ENCODE assay signal across 22 cellular contexts in the genomic region with DNA sequence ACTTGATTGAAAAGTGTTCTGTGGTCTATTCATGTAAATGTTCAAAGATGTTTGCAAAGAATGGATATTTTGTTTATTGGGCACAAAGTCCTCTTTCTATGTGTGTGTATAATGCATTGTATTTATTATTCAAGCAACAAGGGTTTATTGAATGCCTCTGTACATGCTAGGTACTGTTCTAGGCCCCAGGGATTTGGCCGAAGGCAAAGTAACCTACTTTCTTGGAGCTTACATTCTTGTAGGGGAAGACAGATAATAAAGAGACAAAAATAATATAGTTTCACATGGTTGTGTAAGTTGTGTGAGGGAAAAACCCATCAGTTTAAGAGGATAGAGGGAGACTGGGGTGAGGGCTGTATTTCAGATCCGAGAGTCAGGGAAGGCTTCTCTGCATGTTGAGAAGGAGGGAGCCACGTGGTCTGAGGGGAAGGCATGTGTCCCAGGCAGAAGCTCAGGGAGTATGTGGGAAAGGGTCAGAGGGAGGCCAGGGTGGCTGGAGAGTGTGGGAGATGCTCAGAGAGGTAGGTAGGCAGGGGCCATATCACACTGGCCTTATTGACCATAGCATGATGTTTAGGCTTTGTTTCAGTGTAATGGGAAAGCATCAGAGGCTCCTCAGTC.
A peak's percentile ranks its signal among the peaks of the same experiment; 100 is the strongest.
DNase-seq lines count a peak whose midpoint lies in the region; TF ChIP-seq lines count a peak whose summit lies in the region.
"Had no signal": no experiment of that assay in that cellular context is flagged by ENCODE, and none has a peak within 500 bp of the region (broad histone marks: within the 10 kb centered on the region; RNA-seq: fewer than 3 reads in every experiment).

No MANE protein-coding gene starts in this region.

- H3K27me3 ChIP-seq in neutrophil, result peaks cover 8% of the 10 kb centered on the region
- H3K27me3 ChIP-seq: BE2C; BLaER1 treated with 17β-estradiol and CSF1 and Interleukin-3, amounts not matched to agents 10 nM and 100 nM had no signal

- peaks cover 6% of the 10 kb centered on the region for H3K36me3 Mint-ChIP-seq in dendritic cell treated with granulocyte-macrophage colony-stimulating factor and Interleukin-4, amounts not matched to agents 40 ng/mL and 50 ng/mL, for 4 days (ENCODE audit: low read depth)

- H3K36me3 ChIP-seq in neutrophil, result no peaks in the 10 kb centered on the region
- H3K36me3 ChIP-seq: BE2C; BLaER1 treated with 17β-estradiol and CSF1 and Interleukin-3, amounts not matched to agents 10 nM and 100 nM had no signal

- TF ChIP-seq CTCF in neutrophil (IDR thresholded peaks at IDR 0.05), result no peak

- peaks cover 8% of the 10 kb centered on the region for H3K27me3 Mint-ChIP-seq in dendritic cell treated with granulocyte-macrophage colony-stimulating factor and Interleukin-4, amounts not matched to agents 40 ng/mL and 50 ng/mL, for 4 days
- H3K27me3 Mint-ChIP-seq: CD4-positive, alpha-beta T cell; CD8-positive, alpha-beta memory T cell had no signal

- peaks cover 20% of the 10 kb centered on the region for H3K9me3 Mint-ChIP-seq in dendritic cell treated with granulocyte-macrophage colony-stimulating factor and Interleukin-4, amounts not matched to agents 40 ng/mL and 50 ng/mL, for 4 days

- peaks cover 22% of the 10 kb centered on the region for H3K4me1 Mint-ChIP-seq in dendritic cell treated with granulocyte-macrophage colony-stimulating factor and Interleukin-4, amounts not matched to agents 40 ng/mL and 50 ng/mL, for 4 days (ENCODE audit: low read depth)
- H3K4me1 Mint-ChIP-seq: GM23338, H9 had no signal

- no peaks in the 10 kb centered on the region for H3K9me3 ChIP-seq in neutrophil
- H3K9me3 ChIP-seq: BE2C, Caco-2 had no signal

- intact Hi-C loops in dendritic cell treated with granulocyte-macrophage colony-stimulating factor and Interleukin-4, amounts not matched to agents 40 ng/mL and 50 ng/mL, for 4 days (cut with micrococcal nuclease), result no loop called here

- peaks cover 40 to 42% of the 10 kb centered on the region in 2 experiments for H3K4me1 ChIP-seq in neutrophil (ENCODE audit: control insufficient read depth in 1 of 2, insufficient read depth in 1 of 2, low read depth in 1 of 2, low read length in 1 of 2)
- H3K4me1 ChIP-seq: BE2C, Caco-2 had no signal

- H3K4me3 Mint-ChIP-seq in dendritic cell treated with granulocyte-macrophage colony-stimulating factor and Interleukin-4, amounts not matched to agents 40 ng/mL and 50 ng/mL, for 4 days, result no peak overlapping the region
- H3K4me3 Mint-ChIP-seq: CD14-positive monocyte; CD4-positive, alpha-beta T cell; CD8-positive, alpha-beta memory T cell; GM23338; H9 had no signal

- peak overlapping the region; percentile 8 for H3K27ac Mint-ChIP-seq in dendritic cell treated with granulocyte-macrophage colony-stimulating factor and Interleukin-4, amounts not matched to agents 40 ng/mL and 50 ng/mL, for 4 days
- H3K27ac Mint-ChIP-seq: CD4-positive, alpha-beta T cell; GM23338; H9 had no signal

- H3K27ac ChIP-seq in neutrophil, result peak overlapping the region; percentile 18
- H3K27ac ChIP-seq: A549; BLaER1 treated with 17β-estradiol and CSF1 and Interleukin-3, amounts not matched to agents 10 nM and 100 nM had no signal

- no peak overlapping the region for H3K4me3 ChIP-seq in neutrophil (ENCODE audit: low read depth in 1 of 2, low read length in 1 of 2)
- H3K4me3 ChIP-seq: A549; BLaER1 treated with 17β-estradiol and CSF1 and Interleukin-3, amounts not matched to agents 10 nM and 100 nM; GM23338 had no signal

- DNase-seq in COLO829 (ENCODE audit: low spot score) (peak; percentile 45), globus pallidus (ENCODE audit: low spot score) (peak; percentile 37), hippocampal formation (lab: John Stamatoyannopoulos, UW) (no peak), COLO668 (lab: John Stamatoyannopoulos, UW; ENCODE audit: unreplicated experiment) (no peak)
- no peak for DNase-seq in activated CD4-positive, alpha-beta T cell treated with anti-CD3 and anti-CD28 coated beads for 4 hours
- DNase-seq in stimulated activated CD4-positive, alpha-beta T cell treated with anti-CD3 and anti-CD28 coated beads, Interleukin-2, amount 100 ng/mL, for 24 hours, result no peak
- DNase-seq: 8988T; ACHN; AML-193; BE2C; Caco-2; CD4-positive, alpha-beta T cell; CD8-positive, alpha-beta memory T cell; DMS153; DND-41; H9 had no signal

Comparison
In these comparisons a context has a peak if more than half of its experiments do, and no peak if none do; other contexts are left out.
1. DNase-seq: peak in COLO829 (single experiment) and globus pallidus (single experiment); none in activated CD4-positive, alpha-beta T cell treated with anti-CD3 and anti-CD28 coated beads for 4 hours (0 of 2), hippocampal formation (0 of 2), COLO668 (single experiment) and stimulated activated CD4-positive, alpha-beta T cell treated with anti-CD3 and anti-CD28 coated beads, Interleukin-2, amount 100 ng/mL, for 24 hours (0 of 2).